8 cellular contexts compared by ENCODE assay signal in genomic region chr19:43519436-43520088, GRCh38. TPM values are rescaled to one million over a fixed set of nuclear protein-coding genes. Genes with fewer than 3 reads are reported as not detected.
DNase-seq lines count a peak whose midpoint lies in the region; ATAC-seq and TF ChIP-seq lines count a peak whose summit lies in the region.

No MANE protein-coding gene starts in this region.

- TF ChIP-seq CTCF in thoracic aorta (IDR thresholded peaks at IDR 0.05), result peak; percentile 88

- no peaks in the 10 kb centered on the region for H3K9me3 Mint-ChIP-seq in activated T-helper 17 cell treated with anti-CD3 and anti-CD28 coated beads, Interleukin-2, amount 50 U/mL, for 72 hours

- DNase-seq in DMS79 (lab: John Stamatoyannopoulos, UW), result peak; percentile 53
- DNase-seq in MG63, result peak; percentile 75
- peak; percentile 71 for DNase-seq in RPMI8226
- DNase-seq in fibroblast of the conjunctiva (ENCODE audit: low read depth), result peak; percentile 83
- peak in 52 of 56 donors; percentile 15 to 89 (median 59) for DNase-seq in nucleus accumbens (lab: John Stamatoyannopoulos, UW)
- DNase-seq in thoracic aorta (ENCODE audit: low spot score), result no peak

- H3K4me3 ChIP-seq in MG63 (no peak overlapping the region), thoracic aorta (no peak overlapping the region)

- H3K36me3 ChIP-seq in MG63 (peaks cover 9% of the 10 kb centered on the region), thoracic aorta (peaks cover 4% of the 10 kb centered on the region)

- H3K27me3 Mint-ChIP-seq in activated T-helper 17 cell treated with anti-CD3 and anti-CD28 coated beads, Interleukin-2, amount 50 U/mL, for 72 hours, result no peaks in the 10 kb centered on the region

- peaks cover 6% of the 10 kb centered on the region for H3K4me1 Mint-ChIP-seq in activated T-helper 17 cell treated with anti-CD3 and anti-CD28 coated beads, Interleukin-2, amount 50 U/mL, for 72 hours

- peaks cover 48% of the 10 kb centered on the region for H3K36me3 Mint-ChIP-seq in activated T-helper 17 cell treated with anti-CD3 and anti-CD28 coated beads, Interleukin-2, amount 50 U/mL, for 72 hours (ENCODE audit: low read depth)

- peak; percentile 99 for ATAC-seq in activated T-helper 17 cell treated with anti-CD3 and anti-CD28 coated beads, Interleukin-2, amount 50 U/mL, for 72 hours (replicated peaks)
- ATAC-seq in thoracic aorta (ENCODE audit: insufficient number of reproducible peaks, low FRiP score, low read depth) (no peak), GM21717 (IDR thresholded peaks at IDR 0.05; ENCODE audit: unreplicated experiment) (no peak)

- no peak overlapping the region for H3K27ac Mint-ChIP-seq in activated T-helper 17 cell treated with anti-CD3 and anti-CD28 coated beads, Interleukin-2, amount 50 U/mL, for 72 hours

- H3K27ac ChIP-seq in thoracic aorta, result no peak overlapping the region

- H3K4me3 Mint-ChIP-seq in activated T-helper 17 cell treated with anti-CD3 and anti-CD28 coated beads, Interleukin-2, amount 50 U/mL, for 72 hours, result peak overlapping the region; percentile 5

- H3K27me3 ChIP-seq in MG63 (no peaks in the 10 kb centered on the region), thoracic aorta (replicated peaks; ENCODE audit: insufficient read depth) (no peaks in the 10 kb centered on the region)

- no peaks in the 10 kb centered on the region for H3K9me3 ChIP-seq in MG63
- H3K9me3 ChIP-seq in thoracic aorta, result no peaks in the 10 kb centered on the region

- peaks cover 0 to 5% of the 10 kb centered on the region in 2 donors for H3K4me1 ChIP-seq in thoracic aorta (ENCODE audit: control insufficient read depth in 1 of 2, low read depth in 2 of 2)

RNA-seq across cellular contexts. Expression of gene ETHE1, which starts 7.4 kb away (rescaled TPM):
- 76.7 and 101 TPM in 2 replicates for total RNA-seq in MG63 (2014; rRNA removed; shearing (Covaris generic); ENCODE audit: low replicate concordance)
- 10 to 100 TPM; 71.1 to 74.0 TPM for total RNA-seq in activated T-helper 17 cell treated with anti-CD3 and anti-CD28 coated beads, Interleukin-2, amount 50 U/mL, for 72 hours
- total RNA-seq in thoracic aorta, result 10 to 100 TPM; 42.0 to 45.9 TPM

RNA-seq across cellular contexts. Expression of gene ZNF575, which starts 13.4 kb away (rescaled TPM):
- not detected in 2 replicates for total RNA-seq in MG63 (2014; rRNA removed; shearing (Covaris generic); ENCODE audit: low replicate concordance)
- total RNA-seq in activated T-helper 17 cell treated with anti-CD3 and anti-CD28 coated beads, Interleukin-2, amount 50 U/mL, for 72 hours, result 1 to 10 TPM in 1 of 2 donors, under 1 TPM in 1; 0.86 to 1.7 TPM
- total RNA-seq in thoracic aorta, result 1 to 10 TPM in 1 of 2 donors, not detected in 1; 1.6 TPM

RNA-seq across cellular contexts. Expression of gene PHLDB3, which starts 15.0 kb away (rescaled TPM):
- 3.5 and 10.5 TPM in 2 replicates for total RNA-seq in MG63 (2014; rRNA removed; shearing (Covaris generic); ENCODE audit: low replicate concordance)
- 10 to 100 TPM; 16.7 to 25.5 TPM for total RNA-seq in activated T-helper 17 cell treated with anti-CD3 and anti-CD28 coated beads, Interleukin-2, amount 50 U/mL, for 72 hours
- 10 to 100 TPM; 10.0 to 14.7 TPM for total RNA-seq in thoracic aorta

RNA-seq across cellular contexts. Expression of gene LYPD3, which starts 54.2 kb away (rescaled TPM):
- not detected in 2 replicates for total RNA-seq in MG63 (2014; rRNA removed; shearing (Covaris generic); ENCODE audit: low replicate concordance)
- 1 to 10 TPM; 1.0 to 3.0 TPM for total RNA-seq in activated T-helper 17 cell treated with anti-CD3 and anti-CD28 coated beads, Interleukin-2, amount 50 U/mL, for 72 hours
- under 1 TPM in 1 of 2 donors, not detected in 1; 0.41 TPM for total RNA-seq in thoracic aorta

RNA-seq across cellular contexts. Expression of gene XRCC1, which starts 55.8 kb away (rescaled TPM):
- total RNA-seq in MG63 (2014; rRNA removed; shearing (Covaris generic); ENCODE audit: low replicate concordance), result 49.7 and 59.3 TPM in 2 replicates
- 10 to 100 TPM; 33.8 to 34.9 TPM for total RNA-seq in activated T-helper 17 cell treated with anti-CD3 and anti-CD28 coated beads, Interleukin-2, amount 50 U/mL, for 72 hours
- total RNA-seq in thoracic aorta, result 10 to 100 TPM; 24.3 to 30.2 TPM
